1 cellular context compared by ENCODE assay signal in the genomic region with DNA sequence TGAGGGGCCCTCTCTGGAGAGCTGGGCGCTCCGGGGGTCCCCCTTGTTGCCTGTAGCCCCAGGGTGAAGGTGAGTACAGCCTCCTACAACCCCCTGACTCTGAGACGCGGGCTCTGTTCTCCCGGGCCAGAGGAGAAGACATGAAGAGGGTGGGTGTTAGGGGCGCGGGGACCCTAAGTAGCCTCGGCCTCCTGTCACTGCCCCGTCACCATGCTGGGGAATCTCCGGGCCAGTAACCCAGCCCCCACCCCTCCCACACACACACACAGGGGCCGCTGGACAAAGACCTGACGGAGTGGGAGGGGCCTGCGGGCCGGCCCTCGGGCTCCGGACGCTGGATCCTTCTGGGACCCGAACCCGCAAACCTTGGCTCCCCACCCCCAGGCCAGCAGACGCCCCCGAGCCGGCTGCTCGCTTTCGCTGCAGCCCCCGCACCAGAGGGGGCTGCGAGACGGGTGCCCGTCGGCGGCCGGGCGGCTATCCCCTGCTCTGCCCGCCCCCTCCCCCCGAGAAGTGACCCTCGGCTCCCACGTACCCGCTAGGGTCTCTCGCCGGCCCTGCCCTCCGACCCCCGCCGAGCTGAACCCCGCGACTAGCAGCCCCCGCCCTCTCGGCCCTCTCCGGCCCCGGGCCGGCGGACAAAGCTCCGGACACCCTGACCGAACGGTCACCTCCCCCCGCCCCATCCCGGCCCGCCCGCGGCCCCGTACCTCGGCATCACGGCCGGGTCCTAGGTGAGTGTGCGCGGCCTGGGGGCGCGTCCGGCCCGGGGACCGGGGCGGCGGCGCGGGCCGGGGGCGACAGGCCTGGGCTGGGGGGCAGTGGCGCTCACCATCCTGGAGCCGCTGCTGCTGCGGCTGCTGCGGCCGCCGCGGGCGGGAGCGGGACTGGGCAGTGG.
A peak's percentile ranks its signal among the peaks of the same experiment; 100 is the strongest.
TF ChIP-seq lines count a peak whose summit lies in the region.

A gene with protein sequence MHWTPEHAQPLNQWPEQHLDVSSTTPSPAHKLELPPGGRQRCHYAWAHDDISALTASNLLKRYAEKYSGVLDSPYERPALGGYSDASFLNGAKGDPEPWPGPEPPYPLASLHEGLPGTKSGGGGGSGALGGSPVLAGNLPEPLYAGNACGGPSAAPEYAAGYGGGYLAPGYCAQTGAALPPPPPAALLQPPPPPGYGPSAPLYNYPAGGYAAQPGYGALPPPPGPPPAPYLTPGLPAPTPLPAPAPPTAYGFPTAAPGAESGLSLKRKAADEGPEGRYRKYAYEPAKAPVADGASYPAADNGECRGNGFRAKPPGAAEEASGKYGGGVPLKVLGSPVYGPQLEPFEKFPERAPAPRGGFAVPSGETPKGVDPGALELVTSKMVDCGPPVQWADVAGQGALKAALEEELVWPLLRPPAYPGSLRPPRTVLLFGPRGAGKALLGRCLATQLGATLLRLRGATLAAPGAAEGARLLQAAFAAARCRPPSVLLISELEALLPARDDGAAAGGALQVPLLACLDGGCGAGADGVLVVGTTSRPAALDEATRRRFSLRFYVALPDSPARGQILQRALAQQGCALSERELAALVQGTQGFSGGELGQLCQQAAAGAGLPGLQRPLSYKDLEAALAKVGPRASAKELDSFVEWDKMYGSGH (minus strand): TSS at position 889 of the 898 bp plus-strand sequence. CDS start 26,305 bp downstream, outside the sequence.

TF ChIP-seq in H1, 55 proteins besides CTCF, POLR2A, EP300 and RAD21:
- TF ChIP-seq SAP30 (IDR thresholded peaks at IDR 0.05; ENCODE audit: insufficient read depth, insufficient replicate concordance, low read length): peak; percentile 47
- peak; percentile 25 for TF ChIP-seq ASH2L (IDR thresholded peaks at IDR 0.05; ENCODE audit: low read length)
- peak in 1 of 2 experiments; percentile 69; a peak in 1 of 4 replicates for TF ChIP-seq SIN3A (conservative IDR thresholded peaks at IDR 0.05 in 1 of 2, IDR thresholded peaks at IDR 0.05 in 1 of 2; ENCODE audit: low read depth in 1 of 2, low read length in 2 of 2)
- TF ChIP-seq CREB1 (IDR thresholded peaks at IDR 0.05): no peak
- TF ChIP-seq KDM4A (IDR thresholded peaks at IDR 0.05; ENCODE audit: low read depth, low read length, severe bottlenecking): peak; percentile 33
- TF ChIP-seq KDM5A (IDR thresholded peaks at IDR 0.05; ENCODE audit: low read length): no peak
- peak; percentile 40; the same call in 1 of the 2 replicates for TF ChIP-seq RBBP5 (IDR thresholded peaks at IDR 0.05; ENCODE audit: borderline replicate concordance, low read depth, low read length)
TF ChIP-seq in H1: peak in this region for 5.
